ENCODE assay signal across 13 cellular contexts in the genomic region with DNA sequence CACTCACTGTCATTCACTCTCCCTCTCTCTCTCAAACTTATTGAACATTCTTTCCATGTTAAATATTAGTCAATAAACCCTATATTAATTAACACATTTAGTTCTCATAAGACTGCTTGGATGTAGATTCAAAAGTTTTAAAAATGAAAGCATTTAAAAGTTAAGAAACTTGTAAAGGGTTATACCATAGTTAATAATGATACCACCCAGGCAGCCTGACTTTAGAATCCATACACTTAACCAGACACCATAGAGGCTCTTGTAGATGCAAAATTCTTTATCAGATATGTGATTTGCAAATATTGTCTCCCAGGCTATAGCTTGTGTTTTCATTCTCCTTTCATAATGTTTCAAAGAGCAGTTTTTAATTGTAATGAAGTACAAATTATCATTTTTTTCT.
"Had no signal": no experiment of that assay in that cellular context is flagged by ENCODE, and none has a peak within 500 bp of the region (broad histone marks: within the 10 kb centered on the region; RNA-seq: fewer than 3 reads in every experiment).

No MANE protein-coding gene starts in this region.

- H3K9me3 ChIP-seq: colonic mucosa had no signal

- H3K4me1 Mint-ChIP-seq: neural crest cell had no signal

- H3K4me3 Mint-ChIP-seq: naive thymus-derived CD4-positive, alpha-beta T cell; neural crest cell had no signal

- H3K27ac Mint-ChIP-seq: naive thymus-derived CD4-positive, alpha-beta T cell had no signal

- H3K36me3 Mint-ChIP-seq: naive thymus-derived CD4-positive, alpha-beta T cell had no signal

- H3K27me3 ChIP-seq: colonic mucosa, heart left ventricle had no signal

- H3K27ac ChIP-seq: colonic mucosa, heart left ventricle had no signal

- H3K4me3 ChIP-seq: colonic mucosa, heart left ventricle had no signal

- DNase-seq: colonic mucosa; foreskin melanocyte; heart left ventricle; hippocampal formation; kidney glomerular epithelial cell; naive thymus-derived CD4-positive, alpha-beta T cell; posterior cingulate gyrus; right cardiac atrium; small intestine; stimulated activated CD4-positive, alpha-beta T cell treated with anti-CD3 and anti-CD28 coated beads, Interleukin-2, amount 100 ng/mL, for 48 hours; stimulated activated naive CD4-positive, alpha-beta T cell treated with Interleukin-2 at 50 U/mL for 16 hours; trophoblast cell had no signal

- ATAC-seq: heart left ventricle; naive thymus-derived CD4-positive, alpha-beta T cell; right cardiac atrium had no signal

- H3K36me3 ChIP-seq: colonic mucosa, heart left ventricle had no signal

- H3K4me1 ChIP-seq: colonic mucosa had no signal
